Comparison of ENCODE assay signal across 8 cellular contexts in the genomic region with DNA sequence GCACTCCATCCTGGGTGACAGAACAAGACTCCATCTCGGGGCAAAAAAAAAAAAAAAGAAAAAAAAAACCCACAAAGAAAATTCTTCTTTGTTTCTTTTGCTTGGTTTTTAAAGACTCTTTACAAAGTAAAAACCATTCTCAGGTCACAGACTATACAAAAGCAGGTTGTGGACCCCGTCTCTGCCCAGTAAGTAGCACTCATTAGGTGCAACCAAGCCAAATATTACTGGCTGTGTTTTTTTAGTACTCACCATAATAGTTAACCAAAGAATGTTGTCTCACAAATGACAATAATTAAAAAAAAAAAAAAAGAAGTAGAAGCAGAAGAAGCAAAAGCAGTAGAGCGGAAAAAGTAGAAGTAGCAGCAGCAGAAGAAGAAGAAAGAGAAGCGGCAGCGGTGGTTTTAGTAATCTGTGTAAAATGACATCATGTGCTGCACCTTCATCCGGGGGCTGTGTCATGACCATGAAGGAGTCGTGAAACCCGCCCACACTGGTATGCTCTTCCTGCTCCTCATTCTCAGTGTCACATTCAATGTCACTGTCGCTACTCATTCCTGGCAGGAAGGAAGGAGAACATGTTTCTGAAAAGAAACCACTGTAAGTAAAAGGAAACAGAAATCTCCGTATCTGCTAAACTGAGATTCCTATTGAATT.
DNase-seq lines count a peak whose midpoint lies in the region; ATAC-seq and TF ChIP-seq lines count a peak whose summit lies in the region.

No MANE protein-coding gene starts in this region.

- ATAC-seq in SK-N-SH treated with all-trans-retinoic acid at 6 μM for 48 hours (peak; percentile 13; the same call in 2 of the 3 replicates), HG03342 (IDR thresholded peaks at IDR 0.05; ENCODE audit: unreplicated experiment) (peak; percentile 91), activated B cell treated with CpG ODN at 0.5 μM for 24 hours (ENCODE audit: low read depth) (peak; percentile 98)

- peaks cover 24 to 39% of the 10 kb centered on the region in 2 experiments for H3K36me3 ChIP-seq in SK-N-SH (replicated peaks in 1 of 2; ENCODE audit: control insufficient read depth in 1 of 2, insufficient read depth in 2 of 2, low read length in 1 of 2)

- H3K4me1 ChIP-seq in SK-N-SH (ENCODE audit: control insufficient read depth in 1 of 2, insufficient read depth in 2 of 2, low read depth in 1 of 2, low read length in 1 of 2): peaks cover 0 to 5% of the 10 kb centered on the region in 2 experiments; a peak in 2 of 4 replicates

- no peak overlapping the region for H2AFZ ChIP-seq in SK-N-SH (ENCODE audit: low read depth)

- peak overlapping the region; percentile 85 for H3K4me3 Mint-ChIP-seq in activated B cell treated with CpG ODN at 0.5 μM for 24 hours
- peak overlapping the region; percentile 45 for H3K4me3 Mint-ChIP-seq in mesothelial cell of epicardium

- no peaks in the 10 kb centered on the region for H3K9me2 ChIP-seq in SK-N-SH

- 83% methylated on average over 10 of the region's 10 CpGs for WGBS in SK-N-SH (ENCODE audit: low lambda C conversion rate)

- TF ChIP-seq CTCF in SK-N-SH (IDR thresholded peaks at IDR 0.05) (no peak), activated B cell treated with CpG ODN at 0.5 μM for 24 hours (IDR thresholded peaks at IDR 0.05) (no peak), mesothelial cell of epicardium (IDR thresholded peaks at IDR 0.05; ENCODE audit: unreplicated experiment) (no peak)

- H3K4me3 ChIP-seq in SK-N-SH (ENCODE audit: low read depth in 2 of 2, low read length in 1 of 2): no peak overlapping the region

- peaks cover 20% of the 10 kb centered on the region for H3F3A ChIP-seq in SK-N-SH (replicated peaks; ENCODE audit: insufficient read depth)

- intact Hi-C loops in activated B cell treated with CpG ODN at 0.5 μM for 24 hours (cut with micrococcal nuclease): loop anchor here (1.0 to 10.0 kb wide), 8 partner anchors 105 to 666 kb away; a partner anchor contains a TSS

- H3K9ac ChIP-seq in SK-N-SH: no peak overlapping the region

- peaks cover 29% of the 10 kb centered on the region for H3K36me3 Mint-ChIP-seq in activated B cell treated with CpG ODN at 0.5 μM for 24 hours (ENCODE audit: low read depth)
- peaks cover 16% of the 10 kb centered on the region for H3K36me3 Mint-ChIP-seq in mesothelial cell of epicardium

- no peak overlapping the region for H3K4me2 ChIP-seq in SK-N-SH

- H3K9me3 ChIP-seq in SK-N-SH: no peaks in the 10 kb centered on the region

- no peaks in the 10 kb centered on the region for H4K20me1 ChIP-seq in SK-N-SH (ENCODE audit: insufficient read depth)

- TF ChIP-seq RAD21 in SK-N-SH (IDR thresholded peaks at IDR 0.05; ENCODE audit: low read length): no peak

- POLR2A ChIA-PET in SK-N-SH (lab: Yijun Ruan, JAX) (no interaction called here), activated B cell treated with CpG ODN at 0.5 μM for 24 hours (lab: Charles Lee) (interaction anchor here (0.7 to 2.9 kb wide), 9 partner anchors 290 to 650 kb away, joined by 4 to 16 read pairs (median 6); a partner anchor contains a TSS)

- no peaks in the 10 kb centered on the region for H3K9me3 Mint-ChIP-seq in activated B cell treated with CpG ODN at 0.5 μM for 24 hours
- no peaks in the 10 kb centered on the region for H3K9me3 Mint-ChIP-seq in mesothelial cell of epicardium

- H3K27ac Mint-ChIP-seq in activated B cell treated with CpG ODN at 0.5 μM for 24 hours: peak overlapping the region; percentile 98
- H3K27ac Mint-ChIP-seq in mesothelial cell of epicardium: peak overlapping the region; percentile 96

- CTCF ChIA-PET in SK-N-SH (lab: Yijun Ruan, JAX) (interaction anchor here (14.0 kb wide), 1 partner anchor 290 kb away, joined by 204 read pairs; no protein-coding TSS in a partner anchor), activated B cell treated with CpG ODN at 0.5 μM for 24 hours (lab: Charles Lee) (interaction anchor here (0.8 to 1.0 kb wide), 2 partner anchors 290 to 684 kb away, joined by 3 read pairs; no protein-coding TSS in a partner anchor)

- peaks cover 33% of the 10 kb centered on the region for H3K4me1 Mint-ChIP-seq in activated B cell treated with CpG ODN at 0.5 μM for 24 hours
- peaks cover 10% of the 10 kb centered on the region for H3K4me1 Mint-ChIP-seq in mesothelial cell of epicardium

- H3K27me3 ChIP-seq in SK-N-SH (ENCODE audit: insufficient read depth): no peaks in the 10 kb centered on the region

- no peaks in the 10 kb centered on the region for H3K79me2 ChIP-seq in SK-N-SH (ENCODE audit: insufficient read depth)

- DNase-seq in SK-N-SH (no peak), activated B cell treated with CpG ODN at 0.5 μM for 24 hours (peak; percentile 36), mesothelial cell of epicardium (ENCODE audit: low spot score in 2 of 2, unreplicated experiment in 2 of 2) (no peak), midbrain (lab: John Stamatoyannopoulos, UW) (no peak)
- DNase-seq in central memory CD4-positive, alpha-beta T cell: peak; percentile 65
- peak; percentile 64 to 66 for DNase-seq in stimulated activated CD8-positive, alpha-beta memory T cell treated with anti-CD3 and anti-CD28 coated beads, Interleukin-7, amount 100 ng/mL, for 4 hours (ENCODE audit: low read depth in 2 of 2)

- H3K27me3 Mint-ChIP-seq in activated B cell treated with CpG ODN at 0.5 μM for 24 hours: no peaks in the 10 kb centered on the region
- H3K27me3 Mint-ChIP-seq in mesothelial cell of epicardium (ENCODE audit: low read depth): no peaks in the 10 kb centered on the region

- no peak for TF ChIP-seq EP300 in SK-N-SH (IDR thresholded peaks at IDR 0.05; ENCODE audit: borderline replicate concordance in 1 of 2, low read depth in 1 of 2, low read length in 1 of 2)

- H3K27ac ChIP-seq in SK-N-SH (ENCODE audit: low read depth in 2 of 2, low read length in 1 of 2): no peak overlapping the region

TF ChIP-seq in SK-N-SH treated with all-trans-retinoic acid at 6 μM for 48 hours, 23 proteins besides CTCF, POLR2A, EP300 and RAD21:
- no peak for TF ChIP-seq ARNTL (CRISPR knock-in tag; IDR thresholded peaks at IDR 0.05; ENCODE audit: borderline replicate concordance, low read depth)
- TF ChIP-seq, protein P1, sequence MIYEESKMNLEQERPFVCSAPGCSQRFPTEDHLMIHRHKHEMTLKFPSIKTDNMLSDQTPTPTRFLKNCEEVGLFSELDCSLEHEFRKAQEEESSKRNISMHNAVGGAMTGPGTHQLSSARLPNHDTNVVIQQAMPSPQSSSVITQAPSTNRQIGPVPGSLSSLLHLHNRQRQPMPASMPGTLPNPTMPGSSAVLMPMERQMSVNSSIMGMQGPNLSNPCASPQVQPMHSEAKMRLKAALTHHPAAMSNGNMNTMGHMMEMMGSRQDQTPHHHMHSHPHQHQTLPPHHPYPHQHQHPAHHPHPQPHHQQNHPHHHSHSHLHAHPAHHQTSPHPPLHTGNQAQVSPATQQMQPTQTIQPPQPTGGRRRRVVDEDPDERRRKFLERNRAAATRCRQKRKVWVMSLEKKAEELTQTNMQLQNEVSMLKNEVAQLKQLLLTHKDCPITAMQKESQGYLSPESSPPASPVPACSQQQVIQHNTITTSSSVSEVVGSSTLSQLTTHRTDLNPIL (CRISPR knock-in tag; IDR thresholded peaks at IDR 0.05; ENCODE audit: low read depth): peak; percentile 34; the same call in 1 of the 2 replicates

TF ChIP-seq in SK-N-SH, 30 proteins besides CTCF, POLR2A, EP300 and RAD21:
- no peak for TF ChIP-seq FOSL2 (IDR thresholded peaks at IDR 0.05; ENCODE audit: borderline replicate concordance, low read depth)
- no peak for TF ChIP-seq TCF12 (IDR thresholded peaks at IDR 0.05)
- no peak for TF ChIP-seq MXI1 (IDR thresholded peaks at IDR 0.05; ENCODE audit: low read depth, low read length)
- no peak for TF ChIP-seq EZH2phosphoT487 (IDR thresholded peaks at IDR 0.05; ENCODE audit: borderline replicate concordance, low read depth)
- TF ChIP-seq RFX5 (IDR thresholded peaks at IDR 0.05; ENCODE audit: low read length): no peak
- TF ChIP-seq YY1 (IDR thresholded peaks at IDR 0.05; ENCODE audit: low read depth): no peak
- no peak for TF ChIP-seq SMC3 (IDR thresholded peaks at IDR 0.05; ENCODE audit: low read depth, low read length)

Comparison
In these comparisons a context has a peak if more than half of its experiments do, and no peak if none do; other contexts are left out.
1. ATAC-seq: peak in every context shown above with its lines; median percentile 98 in activated B cell treated with CpG ODN at 0.5 μM for 24 hours; 91 in HG03342; 13 in SK-N-SH treated with all-trans-retinoic acid at 6 μM for 48 hours.
2. DNase-seq: peak in activated B cell treated with CpG ODN at 0.5 μM for 24 hours (single experiment), central memory CD4-positive, alpha-beta T cell (single experiment) and stimulated activated CD8-positive, alpha-beta memory T cell treated with anti-CD3 and anti-CD28 coated beads, Interleukin-7, amount 100 ng/mL, for 4 hours (2 of 2); none in SK-N-SH (single experiment), mesothelial cell of epicardium (0 of 2) and midbrain (single experiment).